Comparison of ENCODE assay signal across 18 cellular contexts in the genomic region with DNA sequence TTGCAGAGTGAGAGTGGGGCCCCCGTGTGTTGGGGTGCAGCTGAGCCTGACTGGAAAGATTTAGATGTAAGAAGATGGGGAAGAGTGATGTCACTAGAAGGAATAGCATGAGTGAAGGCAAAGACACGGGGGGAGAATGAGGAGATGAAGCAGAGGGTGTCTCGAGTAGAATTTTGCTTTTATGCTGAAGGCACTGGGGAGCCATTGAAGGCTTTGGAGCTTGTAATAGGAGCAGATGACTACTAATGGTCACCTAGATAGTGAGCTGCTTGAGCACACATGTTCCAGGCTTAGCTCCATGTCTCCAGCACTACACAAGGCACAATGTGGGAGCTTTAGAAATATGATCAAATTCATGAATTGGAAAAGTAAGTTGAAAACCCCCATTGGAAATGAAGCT. TPM values are rescaled to one million over a fixed set of nuclear protein-coding genes. Genes with fewer than 3 reads are reported as not detected.
"Had no signal": no experiment of that assay in that cellular context is flagged by ENCODE, and none has a peak within 500 bp of the region (broad histone marks: within the 10 kb centered on the region; RNA-seq: fewer than 3 reads in every experiment).

No MANE protein-coding gene starts in this region.

- H3K27me3 ChIP-seq: colonic mucosa, upper lobe of left lung had no signal

- H3K4me3 Mint-ChIP-seq: activated CD4-positive, alpha-beta T cell treated with anti-CD3 and anti-CD28 coated beads, Interleukin-2, amount 10 ng/mL, durations not matched to agents 7 days and 5 days had no signal

- H3K27ac ChIP-seq: colonic mucosa, upper lobe of left lung had no signal

- H3K4me3 ChIP-seq: colonic mucosa, lung had no signal

- H3K9me3 Mint-ChIP-seq: activated CD4-positive, alpha-beta T cell treated with anti-CD3 and anti-CD28 coated beads, Interleukin-2, amount 10 ng/mL, durations not matched to agents 7 days and 5 days; naive thymus-derived CD8-positive, alpha-beta T cell had no signal

- H3K36me3 ChIP-seq: colonic mucosa, esophagus squamous epithelium, suprapubic skin, upper lobe of left lung had no signal

- H3K27me3 Mint-ChIP-seq: activated naive CD8-positive, alpha-beta T cell had no signal

- H3K36me3 Mint-ChIP-seq: activated naive CD8-positive, alpha-beta T cell; naive thymus-derived CD8-positive, alpha-beta T cell had no signal

- H3K27ac Mint-ChIP-seq: activated CD4-positive, alpha-beta T cell treated with anti-CD3 and anti-CD28 coated beads, Interleukin-2, amount 10 ng/mL, durations not matched to agents 7 days and 5 days; activated naive CD8-positive, alpha-beta T cell had no signal

- H3K9me3 ChIP-seq: colonic mucosa, esophagus squamous epithelium, suprapubic skin, upper lobe of left lung had no signal

- DNase-seq: activated CD4-positive, alpha-beta T cell treated with anti-CD3 and anti-CD28 coated beads, Interleukin-2, amount 10 ng/mL, durations not matched to agents 7 days and 5 days; activated CD8-positive, alpha-beta memory T cell treated with anti-CD3 and anti-CD28 coated beads, Interleukin-2, amount 50 U/mL, for 48 hours; activated gamma-delta T cell treated with Interleukin-2 at 50 U/mL for 16 hours; amniotic stem cell; central memory CD4-positive, alpha-beta T cell; colonic mucosa; esophagus squamous epithelium; head of caudate nucleus; naive thymus-derived CD8-positive, alpha-beta T cell; small intestine; stimulated activated CD4-positive, alpha-beta T cell treated with anti-CD3 and anti-CD28 coated beads, Interleukin-4, amount 100 ng/mL, for 24 hours; stimulated activated naive CD4-positive, alpha-beta T cell; T-helper 9 cell; upper lobe of left lung had no signal

RNA-seq across cellular contexts. Expression of a gene that starts 32.1 kb away (rescaled TPM):
- total RNA-seq: mononuclear cell; naive thymus-derived CD8-positive, alpha-beta T cell had no signal
